In genomic region chr11:57741132-57742086, GRCh38 we compare ENCODE assay signal across 8 cellular contexts. TPM values are rescaled to one million over a fixed set of nuclear protein-coding genes. Genes with fewer than 3 reads are reported as not detected.
A peak's percentile ranks its signal among the peaks of the same experiment; 100 is the strongest.
DNase-seq lines count a peak whose midpoint lies in the region; ATAC-seq and TF ChIP-seq lines count a peak whose summit lies in the region.

SELENOH (plus strand) TSS chr11:57741491; CDS start chr11:57741596, 105 bp downstream.

- CTCF ChIA-PET in mammary epithelial cell (lab: Charles Lee; ENCODE audit: low non-redundant PET) = interaction anchor here (0.6 to 1.1 kb wide), 2 partner anchors 10 to 773 kb away, joined by 4 to 7 read pairs; partner anchors contain the start of gene BTBD18

- peaks cover 13% of the 10 kb centered on the region for H3K4me1 ChIP-seq in ACC112 (ENCODE audit: control insufficient read depth, insufficient read depth, low read length, unreplicated experiment)
- H3K4me1 ChIP-seq in mammary epithelial cell (ENCODE audit: insufficient read depth, low read length) = peaks cover 6% of the 10 kb centered on the region
- 0 out of 2 replicates have a peak, but pooled peaks cover 5% of the 10 kb centered on the region for H3K4me1 ChIP-seq in iPS-20b (ENCODE audit: insufficient read depth, low read length)

- intact Hi-C loops in mammary epithelial cell (cut with micrococcal nuclease) = loop anchor here (1.0 kb wide), 2 partner anchors 29 to 74 kb away; partner anchors contain the start of genes MED19 and TMX2

- H3K4me2 ChIP-seq in mammary epithelial cell (ENCODE audit: insufficient read depth, low read depth, low read length) = peak within 1 kb of the TSS; percentile 85

- H3K36me3 ChIP-seq in ACC112 (ENCODE audit: insufficient read depth, low read length) (peaks cover 10% of the 10 kb centered on the region; the same call in 1 of the 2 replicates), WERI-Rb-1 (peaks cover 77% of the 10 kb centered on the region), mammary epithelial cell (ENCODE audit: insufficient read depth, low read length) (peaks cover 4% of the 10 kb centered on the region), iPS-20b (ENCODE audit: insufficient read depth, low read depth, low read length) (peaks cover 70% of the 10 kb centered on the region)

- H3K27ac ChIP-seq in ACC112 (ENCODE audit: low read depth, low read length) (peak within 1 kb of the TSS; percentile 72), WERI-Rb-1 (peak within 1 kb of the TSS; percentile 91), mammary epithelial cell (ENCODE audit: insufficient read depth, low read depth, low read length) (peak within 1 kb of the TSS; percentile 65), iPS-20b (ENCODE audit: low read length) (peak within 1 kb of the TSS; percentile 64), skin epidermis (peak within 1 kb of the TSS; percentile 84 to 99 (median 93))

- peak; percentile 97 for DNase-seq in NCI-H2196 treated with DMSO at 0.1 percent for 48 hours (lab: John Stamatoyannopoulos, UW; ENCODE audit: unreplicated experiment)
- DNase-seq in WERI-Rb-1 = peak; percentile 97
- peak; percentile 95 for DNase-seq in mammary epithelial cell

- no peaks in the 10 kb centered on the region for H4K20me1 ChIP-seq in mammary epithelial cell (ENCODE audit: insufficient read depth, low read length)

- H3K4me3 ChIP-seq in ACC112 (ENCODE audit: low read depth, low read length) (peak within 1 kb of the TSS; percentile 95), WERI-Rb-1 (ENCODE audit: low read depth, low read length) (peak within 1 kb of the TSS; percentile 97), mammary epithelial cell (replicated peaks in 1 of 3; ENCODE audit: insufficient read depth in 1 of 3, low read depth in 2 of 3, low read length in 3 of 3) (peak within 1 kb of the TSS; percentile 67 to 99 (median 81)), iPS-20b (ENCODE audit: low read length) (peak within 1 kb of the TSS; percentile 97), skin epidermis (peak within 1 kb of the TSS; percentile 54 to 95 (median 76))

- 1% methylated on average over 44 of the region's 75 CpGs for WGBS in mammary epithelial cell (ENCODE audit: low coverage, missing lambda C conversion rate)

- H3K9ac ChIP-seq in mammary epithelial cell (ENCODE audit: insufficient read depth, low read length) = peak within 1 kb of the TSS; percentile 91
- peak within 1 kb of the TSS; percentile 97 for H3K9ac ChIP-seq in iPS-20b (ENCODE audit: low read depth, low read length)

- peak within 1 kb of the TSS; percentile 95 for H2AFZ ChIP-seq in ACC112 (ENCODE audit: low read length, unreplicated experiment)
- H2AFZ ChIP-seq in mammary epithelial cell (ENCODE audit: low read depth, low read length) = peak within 1 kb of the TSS; percentile 79

- in situ Hi-C loops in mammary epithelial cell (cut with MboI; ENCODE audit: low sequenced_read_pairs in 2 of 2) = no loop called here

- ATAC-seq in GM18870 (IDR thresholded peaks at IDR 0.05; ENCODE audit: unreplicated experiment) = peak; percentile 92
- peak; percentile 92 for ATAC-seq in HG03135 (IDR thresholded peaks at IDR 0.05; ENCODE audit: unreplicated experiment)

- TSS peak; percentile 59 for BruUV-seq in mammary epithelial cell (replicated peaks; lab: Mats Ljungman, UMichigan)

- H3K79me2 ChIP-seq in ACC112 (ENCODE audit: control insufficient read depth, insufficient read depth, low read length, unreplicated experiment) = peaks cover 14% of the 10 kb centered on the region
- peaks cover 33% of the 10 kb centered on the region for H3K79me2 ChIP-seq in mammary epithelial cell (ENCODE audit: insufficient read depth, low read length)

- no peaks in the 10 kb centered on the region for H3K9me3 ChIP-seq in WERI-Rb-1 (ENCODE audit: severe bottlenecking)
- no peaks in the 10 kb centered on the region for H3K9me3 ChIP-seq in mammary epithelial cell (replicated peaks; ENCODE audit: insufficient read depth, low read length)
- H3K9me3 ChIP-seq in iPS-20b (ENCODE audit: insufficient read depth, low read depth, low read length) = no peaks in the 10 kb centered on the region

- H3K27me3 ChIP-seq in ACC112 (ENCODE audit: insufficient read depth, low read length) (no peaks in the 10 kb centered on the region), WERI-Rb-1 (ENCODE audit: insufficient read depth, low read depth, severe bottlenecking) (no peaks in the 10 kb centered on the region), mammary epithelial cell (ENCODE audit: insufficient read depth, low read length) (no peaks in the 10 kb centered on the region), iPS-20b (ENCODE audit: insufficient read depth, low read length) (no peaks in the 10 kb centered on the region)

- dilution Hi-C loops in mammary epithelial cell (cut with HindIII; ENCODE audit: low sequenced_read_pairs) = loop anchor here (5.0 kb wide), 2 partner anchors 61 to 79 kb away; no protein-coding TSS in a partner anchor

- no peak for TF ChIP-seq CTCF in WERI-Rb-1 (IDR thresholded peaks at IDR 0.05; ENCODE audit: low read depth, low read length)
- TF ChIP-seq CTCF in mammary epithelial cell (conservative IDR thresholded peaks at IDR 0.05 in 1 of 2, IDR thresholded peaks at IDR 0.05 in 1 of 2; ENCODE audit: extremely low read depth in 1 of 2, insufficient read depth in 1 of 2, low read depth in 1 of 2, low read length in 2 of 2) = no peak

RNA-seq across cellular contexts. Expression of gene SELENOH, which starts in this region (rescaled TPM):
- total RNA-seq in mammary epithelial cell = 100 to 1,000 TPM in 1 of 2 donors, 10 to 100 TPM in 1; 63.5 to 115 TPM
- polyA plus RNA-seq in mammary epithelial cell = 98.4 TPM
- 3.5 TPM for polyA minus RNA-seq in mammary epithelial cell

Comparison
In these comparisons a context has a peak if more than half of its experiments do, and no peak if none do; other contexts are left out.
1. Peak in every context shown above with its lines: DNase-seq, ATAC-seq, H3K4me3 ChIP-seq and H3K27ac ChIP-seq.